In genomic region chr5:149564542-149565140, GRCh38 we compare ENCODE assay signal across 8 cellular contexts. TPM values are rescaled to one million over a fixed set of nuclear protein-coding genes. Genes with fewer than 3 reads are reported as not detected.
A peak's percentile ranks its signal among the peaks of the same experiment; 100 is the strongest.
DNase-seq lines count a peak whose midpoint lies in the region; ATAC-seq and TF ChIP-seq lines count a peak whose summit lies in the region.
"Not testable (repeated sequence)": the region's sequence is repeated elsewhere in the genome, so short reads cannot be mapped to it uniquely, and the experiment has no call there.

No MANE protein-coding gene starts in this region.

- peaks cover 50% of the 10 kb centered on the region for H3K4me1 ChIP-seq in suprapubic skin

- 45% methylated on average over 15 of the region's 15 CpGs for WGBS in suprapubic skin

- H3K27ac ChIP-seq in suprapubic skin, result not testable (repeated sequence)

- TF ChIP-seq POLR2A in suprapubic skin (IDR thresholded peaks at IDR 0.05), result not testable (repeated sequence)

- not testable (repeated sequence) for H3K9me3 ChIP-seq in suprapubic skin

- TF ChIP-seq CTCF in WI38 (IDR thresholded peaks at IDR 0.05; ENCODE audit: low read depth, low read length) (peak; percentile 21; the same call in 1 of the 2 replicates), suprapubic skin (IDR thresholded peaks at IDR 0.05) (peak; percentile 47 to 53)

- TF ChIP-seq EP300 in suprapubic skin (IDR thresholded peaks at IDR 0.05), result not testable (repeated sequence)

- DNase-seq in ELF-1 (ENCODE audit: low read depth, low spot score) (peak; percentile 54), NCI-H446 (lab: John Stamatoyannopoulos, UW) (peak; percentile 31 to 86), epidermal melanocyte (ENCODE audit: insufficient read length, low spot score) (peak; percentile 64), medulla oblongata (ENCODE audit: extremely low spot score) (peak; percentile 89)
- DNase-seq in suprapubic skin (ENCODE audit: low spot score in 2 of 2), result not testable (repeated sequence)

- not testable (repeated sequence) for H3K4me3 ChIP-seq in WI38 (ENCODE audit: low read depth, low read length)
- H3K4me3 ChIP-seq in suprapubic skin, result peak overlapping the region; percentile 12

- not testable (repeated sequence) for H3K36me3 ChIP-seq in suprapubic skin

- not testable (repeated sequence) for H3K27me3 ChIP-seq in suprapubic skin

- ATAC-seq in GM21529 (IDR thresholded peaks at IDR 0.05; ENCODE audit: unreplicated experiment), result peak; percentile 95
- ATAC-seq in HG03521 (IDR thresholded peaks at IDR 0.05; ENCODE audit: unreplicated experiment), result peak; percentile 87

RNA-seq across cellular contexts. Expression of gene CSNK1A1, which starts 13.4 kb away (rescaled TPM):
- 100 to 1,000 TPM; 273 to 365 (median 320) TPM for total RNA-seq in suprapubic skin

RNA-seq across cellular contexts. Expression of gene ARHGEF37, which starts 16.7 kb away (rescaled TPM):
- 10 to 100 TPM; 45.4 to 75.3 (median 65.3) TPM for total RNA-seq in suprapubic skin
